In genomic region chr6:37316071-37316470, GRCh38 we compare ENCODE assay signal across 21 cellular contexts. TPM values are rescaled to one million over a fixed set of nuclear protein-coding genes. Genes with fewer than 3 reads are reported as not detected.
DNase-seq lines count a peak whose midpoint lies in the region; ATAC-seq and TF ChIP-seq lines count a peak whose summit lies in the region.
"Had no signal": no experiment of that assay in that cellular context is flagged by ENCODE, and none has a peak within 500 bp of the region (broad histone marks: within the 10 kb centered on the region; RNA-seq: fewer than 3 reads in every experiment).

No MANE protein-coding gene starts in this region.

- H3K36me3 ChIP-seq in IMR-90 (ENCODE audit: control insufficient read depth, insufficient read depth, low read length), result peaks cover 59% of the 10 kb centered on the region

- no peak overlapping the region for H2BK20ac ChIP-seq in IMR-90 (ENCODE audit: low read depth, low read length)

- peaks cover 24% of the 10 kb centered on the region for H3K9me1 ChIP-seq in IMR-90 (ENCODE audit: insufficient read depth, low read length)

- no peak overlapping the region for H3K56ac ChIP-seq in IMR-90 (ENCODE audit: extremely low read depth, insufficient read depth, low read length)

- CTCF ChIA-PET in IMR-90 (lab: Yijun Ruan, JAX), result no interaction called here

- no peak overlapping the region for H4K5ac ChIP-seq in IMR-90 (ENCODE audit: low read depth, low read length)

- WGBS in IMR-90 (ENCODE audit: extremely low coverage in 2 of 2, insufficient read length in 1 of 2), 2 experiments, result no CpG with 5 or more reads among the region's 7 CpGs

- no peak for TF ChIP-seq CTCF in IMR-90 (conservative IDR thresholded peaks at IDR 0.05; ENCODE audit: low read depth, low read length)

- no peak overlapping the region for H2AK5ac ChIP-seq in IMR-90 (ENCODE audit: low read depth, low read length)

- no peak for TF ChIP-seq POLR2A in IMR-90 (IDR thresholded peaks at IDR 0.05; ENCODE audit: low read depth, low read length)

- H3K4me3 ChIP-seq in IMR-90 (ENCODE audit: insufficient read depth, low read depth, low read length), result no peak overlapping the region
- H3K4me3 ChIP-seq: GM23338 had no signal

- no peak overlapping the region for H4K8ac ChIP-seq in IMR-90 (ENCODE audit: low read depth in 2 of 2, low read length in 2 of 2)

- H3K9me3 ChIP-seq in IMR-90 (ENCODE audit: control insufficient read depth, insufficient read depth, low read length), result no peaks in the 10 kb centered on the region

- ATAC-seq in IMR-90 (ENCODE audit: low read depth), result no peak
- no peak for ATAC-seq in activated naive CD4-positive, alpha-beta T cell treated with anti-CD3 and anti-CD28 coated beads, Interleukin-2, amount 50 U/mL, for 72 hours
- no peak for ATAC-seq in HG03175 (IDR thresholded peaks at IDR 0.05; ENCODE audit: unreplicated experiment)
- ATAC-seq: GM23338, T-cell had no signal

- no peak overlapping the region for H3K4ac ChIP-seq in IMR-90 (ENCODE audit: low read depth, low read length)

- H3K27me3 ChIP-seq in IMR-90 (ENCODE audit: control insufficient read depth, insufficient read depth, low read length), result no peaks in the 10 kb centered on the region

- no peak overlapping the region for H4K91ac ChIP-seq in IMR-90 (ENCODE audit: insufficient read depth, low read depth, low read length)

- H2AFZ ChIP-seq in IMR-90 (replicated peaks; ENCODE audit: low read length, poor library complexity), result no peak overlapping the region
- H2AFZ ChIP-seq: GM23338 had no signal

- H3K18ac ChIP-seq in IMR-90 (ENCODE audit: low read depth, low read length), result no peak overlapping the region

- no peak overlapping the region for H3K9ac ChIP-seq in IMR-90 (ENCODE audit: low read depth, low read length)

- intact Hi-C loops in IMR-90 (cut with micrococcal nuclease), result no loop called here

- POLR2A ChIA-PET in IMR-90 (lab: Charles Lee; ENCODE audit: unreplicated experiment), result no interaction called here

- no peak overlapping the region for H2BK15ac ChIP-seq in IMR-90 (ENCODE audit: low read depth, low read length)

- no peak overlapping the region for H3K14ac ChIP-seq in IMR-90 (replicated peaks; ENCODE audit: low read depth, low read length)

- peaks cover 0 to 7% of the 10 kb centered on the region in 2 experiments; a peak in 2 of 4 replicates for H3K79me1 ChIP-seq in IMR-90 (ENCODE audit: low read depth in 1 of 2, low read length in 2 of 2)

- no peak overlapping the region for H3K23ac ChIP-seq in IMR-90 (ENCODE audit: low read depth, low read length)

- H2AK9ac ChIP-seq in IMR-90 (replicated peaks; ENCODE audit: low read depth, low read length, poor library complexity), result peak overlapping the region; percentile 9

- no peak for DNase-seq in IMR-90
- peak; percentile 94 to 96 for DNase-seq in NCI-H446 (lab: John Stamatoyannopoulos, UW)
- DNase-seq in cerebellar cortex (ENCODE audit: low spot score), result peak; percentile 87
- DNase-seq in HT-29 (ENCODE audit: low spot score), result no peak
- DNase-seq in activated naive CD4-positive, alpha-beta T cell treated with anti-CD3 and anti-CD28 coated beads, Interleukin-2, amount 50 U/mL, for 72 hours (ENCODE audit: low spot score in 2 of 2), result no peak
- DNase-seq in iPS-NIHi7 (ENCODE audit: extremely low spot score), result no peak
- DNase-seq: Calu3, H9, KBM-7, NCI-H1417 treated with DMSO at 0.1 percent for 48 hours, NCI-H187 treated with DMSO at 0.1 percent for 48 hours, NCI-H2107, NCI-H510A treated with DMSO at 0.1 percent for 48 hours, NCI-H82, Right ventricle myocardium superior, RPMI8226, T-cell had no signal

- no peak overlapping the region for H2BK5ac ChIP-seq in IMR-90 (ENCODE audit: low read depth, low read length, poor library complexity, severe bottlenecking)

- H2BK120ac ChIP-seq in IMR-90 (ENCODE audit: low read depth, low read length), result no peak overlapping the region

- H3K4me1 ChIP-seq in IMR-90 (ENCODE audit: control insufficient read depth, insufficient read depth, low read length), result peaks cover 11% of the 10 kb centered on the region

- H3K9me3 Mint-ChIP-seq in activated naive CD4-positive, alpha-beta T cell treated with anti-CD3 and anti-CD28 coated beads, Interleukin-2, amount 50 U/mL, for 72 hours, result no peaks in the 10 kb centered on the region
- H3K9me3 Mint-ChIP-seq: CD14-positive monocyte, GM23338, H9, T-cell had no signal

- no TSS peak for BruUV-seq in IMR-90 (replicated peaks; lab: Mats Ljungman, UMichigan)

- H4K20me1 ChIP-seq in IMR-90 (ENCODE audit: insufficient read depth, low read length), result peaks cover 9% of the 10 kb centered on the region; the same call in 1 of the 2 replicates

- dilution Hi-C loops in IMR-90 (cut with HindIII; ENCODE audit: low sequenced_read_pairs, unreplicated experiment), result no loop called here

- TF ChIP-seq RAD21 in IMR-90 (IDR thresholded peaks at IDR 0.05; ENCODE audit: low read length), result no peak

- no peak overlapping the region for H3K27ac Mint-ChIP-seq in activated naive CD4-positive, alpha-beta T cell treated with anti-CD3 and anti-CD28 coated beads, Interleukin-2, amount 50 U/mL, for 72 hours
- H3K27ac Mint-ChIP-seq: B cell, CD14-positive monocyte, GM23338, H9, T-cell had no signal

- H3K36me3 Mint-ChIP-seq in activated naive CD4-positive, alpha-beta T cell treated with anti-CD3 and anti-CD28 coated beads, Interleukin-2, amount 50 U/mL, for 72 hours, result no peaks in the 10 kb centered on the region

- no peak overlapping the region for H3K27ac ChIP-seq in IMR-90 (ENCODE audit: insufficient read depth, low read length)

- H3K4me2 ChIP-seq in IMR-90 (ENCODE audit: low read depth, low read length), result no peak overlapping the region
- H3K4me2 ChIP-seq: GM23338 had no signal

- in situ Hi-C loops in IMR-90 (cut with MboI; ENCODE audit: low sequenced_read_pairs), result no loop called here

TF ChIP-seq in IMR-90, 13 proteins besides CTCF, POLR2A, EP300 and RAD21:
- TF ChIP-seq ELK1 (IDR thresholded peaks at IDR 0.05; ENCODE audit: borderline replicate concordance, low read depth, low read length) (no peak), CEBPB (IDR thresholded peaks at IDR 0.05; ENCODE audit: low read depth, low read length) (no peak), BHLHE40 (IDR thresholded peaks at IDR 0.05; ENCODE audit: low read depth, low read length) (no peak), CHD1 (IDR thresholded peaks at IDR 0.05; ENCODE audit: low read depth, low read length) (no peak), MXI1 (IDR thresholded peaks at IDR 0.05; ENCODE audit: borderline replicate concordance, low read depth, low read length) (no peak), MAZ (IDR thresholded peaks at IDR 0.05; ENCODE audit: borderline replicate concordance, low read depth, low read length) (no peak), MAFK (IDR thresholded peaks at IDR 0.05; ENCODE audit: low read depth, low read length) (no peak), RFX5 (IDR thresholded peaks at IDR 0.05; ENCODE audit: low read depth, low read length) (no peak), USF2 (IDR thresholded peaks at IDR 0.05; ENCODE audit: low read depth, low read length) (no peak), NFE2L2 (IDR thresholded peaks at IDR 0.05; ENCODE audit: low read depth, low read length) (no peak), SMC3 (IDR thresholded peaks at IDR 0.05; ENCODE audit: low read depth, low read length) (no peak), RCOR1 (IDR thresholded peaks at IDR 0.05; ENCODE audit: insufficient replicate concordance, low read length) (no peak), FOS (IDR thresholded peaks at IDR 0.05; ENCODE audit: low read depth, low read length) (no peak)

RNA-seq across cellular contexts. Expression of gene RNF8, which starts 37.7 kb away (rescaled TPM):
- total RNA-seq in IMR-90 (2012; rRNA removed), result 17.9 and 26.7 TPM in 2 replicates
- 14.6 and 16.5 TPM in 2 replicates for polyA plus RNA-seq in IMR-90 (2012; rRNA removed)
- 3.5 and 5.6 TPM in 2 replicates for polyA plus RNA-seq in IMR-90 (2012; cell fraction: cytosol; rRNA removed)
- 3.7 and 16.6 TPM in 2 replicates for polyA plus RNA-seq in IMR-90 (2012; cell fraction: nucleus; rRNA removed; ENCODE audit: low replicate concordance)
- total RNA-seq in HT-29 (2014; rRNA removed; shearing (Covaris generic)), result 10.2 and 11.6 TPM in 2 replicates
- 10 to 100 TPM; 18.1 to 28.0 TPM for total RNA-seq in activated naive CD4-positive, alpha-beta T cell treated with anti-CD3 and anti-CD28 coated beads, Interleukin-2, amount 50 U/mL, for 72 hours

RNA-seq across cellular contexts. Expression of gene TMEM217, which starts 58.1 kb away (rescaled TPM):
- 1.4 TPM in 2 replicates for total RNA-seq in IMR-90 (2012; rRNA removed)
- 2.5 and 3.5 TPM in 2 replicates for polyA plus RNA-seq in IMR-90 (2012; rRNA removed)
- 0.83 and 2.4 TPM in 2 replicates for polyA plus RNA-seq in IMR-90 (2012; cell fraction: cytosol; rRNA removed)
- polyA plus RNA-seq in IMR-90 (2012; cell fraction: nucleus; rRNA removed; ENCODE audit: low replicate concordance), result 2.2 and 9.6 TPM in 2 replicates
- total RNA-seq in HT-29 (2014; rRNA removed; shearing (Covaris generic)), result 1.4 and 1.8 TPM in 2 replicates
- 1 to 10 TPM; 2.0 to 9.6 TPM for total RNA-seq in activated naive CD4-positive, alpha-beta T cell treated with anti-CD3 and anti-CD28 coated beads, Interleukin-2, amount 50 U/mL, for 72 hours
- total RNA-seq: GM23338, Right ventricle myocardium superior had no signal

RNA-seq across cellular contexts. Expression of gene TBC1D22B, which starts 58.5 kb away (rescaled TPM):
- total RNA-seq in IMR-90 (2012; rRNA removed), result 6.6 and 7.5 TPM in 2 replicates
- 7.1 and 7.5 TPM in 2 replicates for polyA plus RNA-seq in IMR-90 (2012; rRNA removed)
- polyA plus RNA-seq in IMR-90 (2012; cell fraction: cytosol; rRNA removed), result 5.0 and 5.7 TPM in 2 replicates
- 6.7 and 15.6 TPM in 2 replicates for polyA plus RNA-seq in IMR-90 (2012; cell fraction: nucleus; rRNA removed; ENCODE audit: low replicate concordance)
- 7.8 and 8.2 TPM in 2 replicates for total RNA-seq in HT-29 (2014; rRNA removed; shearing (Covaris generic))
- 10 to 100 TPM; 15.6 to 19.4 TPM for total RNA-seq in activated naive CD4-positive, alpha-beta T cell treated with anti-CD3 and anti-CD28 coated beads, Interleukin-2, amount 50 U/mL, for 72 hours

Comparison
In these comparisons a context has a peak if more than half of its experiments do, and no peak if none do; other contexts are left out.
1. DNase-seq: peak in NCI-H446 (2 of 2) and cerebellar cortex (single experiment); none in IMR-90 (single experiment), HT-29 (single experiment), activated naive CD4-positive, alpha-beta T cell treated with anti-CD3 and anti-CD28 coated beads, Interleukin-2, amount 50 U/mL, for 72 hours (0 of 2) and iPS-NIHi7 (single experiment).